In genomic region chr2:10537522-10538195, GRCh38 we compare ENCODE assay signal across 1 cellular context.
TF ChIP-seq lines count a peak whose summit lies in the region.

No MANE protein-coding gene starts in this region.

TF ChIP-seq in H1, 55 proteins besides CTCF, POLR2A, EP300 and RAD21 (continued from another document):
- TF ChIP-seq FOSL1 (IDR thresholded peaks at IDR 0.05; ENCODE audit: insufficient read depth, low read depth, low read length) (no peak), CBX5 (IDR thresholded peaks at IDR 0.05; ENCODE audit: low read depth, low read length) (no peak)
TF ChIP-seq in H1: peak in this region for 0.
